Comparison of ENCODE assay signal across 8 cellular contexts in genomic region chr6:89371849-89372505, GRCh38. TPM values are rescaled to one million over a fixed set of nuclear protein-coding genes. Genes with fewer than 3 reads are reported as not detected.
DNase-seq lines count a peak whose midpoint lies in the region; ATAC-seq, FAIRE-seq and TF ChIP-seq lines count a peak whose summit lies in the region.

No MANE protein-coding gene starts in this region.

- no peak overlapping the region for H2BK15ac ChIP-seq in H1 (ENCODE audit: low read length)

- FAIRE-seq in H1 (lab: Jason Lieb, UNC), result peak; percentile 68

- no peak overlapping the region for H3K4me3 ChIP-seq in H1 (ENCODE audit: extremely low read depth in 1 of 4, insufficient read depth in 2 of 4, low read depth in 3 of 4, low read length in 4 of 4)
- no peak overlapping the region for H3K4me3 ChIP-seq in mucosa of descending colon

- no peaks in the 10 kb centered on the region; the same call in 1 of the 2 replicates for H3K23me2 ChIP-seq in H1 (ENCODE audit: low read depth, low read length)

- WGBS in H1 (ENCODE audit: extremely low coverage in 1 of 2, insufficient coverage in 1 of 2, insufficient read length in 1 of 2, insufficient replicate concordance in 2 of 2, low coverage in 1 of 2, low lambda C conversion rate in 2 of 2, missing lambda C conversion rate in 1 of 2), 2 experiments, result 44% methylated on average over 8 of the region's 8 CpGs; no CpG with 5 or more reads in 1 of the 2 experiments

- no peak overlapping the region for H3K23ac ChIP-seq in H1 (ENCODE audit: insufficient read length)

- H3K4me1 ChIP-seq in H1 (replicated peaks in 1 of 4; ENCODE audit: control insufficient read depth in 3 of 4, insufficient read depth in 4 of 4, low read length in 3 of 4), result peaks cover 0 to 7% (median 4%) of the 10 kb centered on the region in 4 experiments; a peak in 4 of 7 replicates
- peaks cover 7% of the 10 kb centered on the region for H3K4me1 ChIP-seq in mucosa of descending colon (ENCODE audit: low read depth)

- no peaks in the 10 kb centered on the region for H3K27me3 ChIP-seq in CD4-positive, alpha-beta T cell (ENCODE audit: control insufficient read depth, insufficient read depth, low read length)
- no peaks in the 10 kb centered on the region for H3K27me3 ChIP-seq in H1 (replicated peaks in 1 of 4; ENCODE audit: control insufficient read depth in 3 of 4, extremely low read depth in 1 of 4, insufficient read depth in 3 of 4, low read length in 3 of 4)

- no peak overlapping the region for H2BK12ac ChIP-seq in H1 (ENCODE audit: low read depth, low read length)

- H3K27ac Mint-ChIP-seq in CD4-positive, alpha-beta T cell, result peak overlapping the region; percentile 79

- TF ChIP-seq CTCF in CD4-positive, alpha-beta T cell (IDR thresholded peaks at IDR 0.05), result peak; percentile 97
- TF ChIP-seq CTCF in H1 (IDR thresholded peaks at IDR 0.05; ENCODE audit: control extremely low read depth in 1 of 3, insufficient read depth in 1 of 3, low read depth in 1 of 3, low read length in 3 of 3), result peak; percentile 95 to 99 (median 98)
- peak; percentile 91 for TF ChIP-seq CTCF in mucosa of descending colon (IDR thresholded peaks at IDR 0.05)

- H3K79me2 ChIP-seq in H1 (ENCODE audit: control insufficient read depth in 1 of 2, insufficient read depth in 2 of 2, low read length in 2 of 2), result no peaks in the 10 kb centered on the region

- no peaks in the 10 kb centered on the region for H3K36me3 Mint-ChIP-seq in CD4-positive, alpha-beta T cell (ENCODE audit: low read depth)

- no peak overlapping the region for H2BK20ac ChIP-seq in H1 (ENCODE audit: low read length)

- H3K14ac ChIP-seq in H1 (ENCODE audit: insufficient read length), result no peak overlapping the region

- peaks cover 27% of the 10 kb centered on the region for H3K4me1 Mint-ChIP-seq in CD4-positive, alpha-beta T cell (ENCODE audit: low read depth)

- H2BK120ac ChIP-seq in H1 (replicated peaks; ENCODE audit: low read depth, low read length), result no peak overlapping the region

- peak; percentile 65 for ATAC-seq in CD4-positive, alpha-beta T cell (ENCODE audit: poor library complexity)
- peak; percentile 64 for ATAC-seq in GM19351 (IDR thresholded peaks at IDR 0.05; ENCODE audit: unreplicated experiment)
- ATAC-seq in HG03378 (IDR thresholded peaks at IDR 0.05; ENCODE audit: unreplicated experiment), result peak; percentile 69
- ATAC-seq in mucosa of descending colon, result peak; percentile 86

- no peak overlapping the region for H2AK5ac ChIP-seq in H1 (ENCODE audit: low read depth, low read length)

- H3K4me3 Mint-ChIP-seq in CD4-positive, alpha-beta T cell, result no peak overlapping the region

- no peak overlapping the region for H3K4me2 ChIP-seq in H1 (ENCODE audit: insufficient read depth in 1 of 2, low read depth in 2 of 2, low read length in 2 of 2)

- H3K18ac ChIP-seq in H1 (ENCODE audit: extremely low read depth, low read length), result no peak overlapping the region

- H4K91ac ChIP-seq in H1 (replicated peaks; ENCODE audit: insufficient read length, low read length), result no peak overlapping the region

- no peak overlapping the region for H3K27ac ChIP-seq in CD4-positive, alpha-beta T cell (ENCODE audit: low read depth, low read length)
- no peak overlapping the region for H3K27ac ChIP-seq in H1 (ENCODE audit: low read depth, low read length)

- no peaks in the 10 kb centered on the region for H3K9me3 Mint-ChIP-seq in CD4-positive, alpha-beta T cell

- no peaks in the 10 kb centered on the region for H3K27me3 Mint-ChIP-seq in CD4-positive, alpha-beta T cell

- H3K4ac ChIP-seq in H1 (replicated peaks; ENCODE audit: insufficient read length, low read depth, low read length), result no peak overlapping the region

- H2AFZ ChIP-seq in H1 (ENCODE audit: low read length), result no peak overlapping the region

- no peaks in the 10 kb centered on the region for H4K20me1 ChIP-seq in H1 (replicated peaks in 1 of 2; ENCODE audit: control insufficient read depth in 1 of 2, insufficient read depth in 2 of 2, low read length in 2 of 2)

- H3K36me3 ChIP-seq in H1 (ENCODE audit: control insufficient read depth in 2 of 4, insufficient read depth in 4 of 4, low read length in 3 of 4) (0 out of 8 replicates have a peak, but pooled peaks cover 0 to 1% (median 0%) of the 10 kb centered on the region in 4 experiments), mucosa of descending colon (ENCODE audit: low read depth) (no peaks in the 10 kb centered on the region)

- no peak overlapping the region for H4K5ac ChIP-seq in H1 (ENCODE audit: insufficient read length, low read depth, low read length)

- no peak for TF ChIP-seq EP300 in H1 (IDR thresholded peaks at IDR 0.05; ENCODE audit: borderline replicate concordance in 1 of 2, low read depth in 2 of 2, low read length in 2 of 2)

- intact Hi-C loops in CD4-positive, alpha-beta T cell (cut with DNase I, micrococcal nuclease), result loop anchor here (2.0 to 5.0 kb wide), 5 partner anchors 15 to 1105 kb away; no protein-coding TSS in a partner anchor
- intact Hi-C loops in mucosa of descending colon (cut with DNase I, micrococcal nuclease), result no loop called here

- no peaks in the 10 kb centered on the region for H3K79me1 ChIP-seq in H1 (ENCODE audit: low read depth, low read length)

- H3K9ac ChIP-seq in H1 (replicated peaks in 1 of 4; ENCODE audit: extremely low read depth in 1 of 4, low read depth in 3 of 4, low read length in 3 of 4), result no peak overlapping the region

- CTCF ChIA-PET in CD4-positive, alpha-beta T cell (lab: Charles Lee), result interaction anchor here (0.5 to 2.9 kb wide), 35 partner anchors 9 to 1446 kb away, joined by 3 to 29 read pairs (median 3); partner anchors contain the start of genes LYRM2, RNGTT and UBE2J1
- CTCF ChIA-PET in H1 (lab: Charles Lee; ENCODE audit: partially characterized antibody), result interaction anchor here (0.6 to 3.0 kb wide), 78 partner anchors 9 to 538 kb away, joined by 3 to 29 read pairs (median 4); partner anchors contain the start of genes ANKRD6, CASP8AP2, GABRR2 and LYRM2

- H4K8ac ChIP-seq in H1 (ENCODE audit: extremely low read depth, insufficient read depth, low read length), result no peak overlapping the region

- no peaks in the 10 kb centered on the region for H3K9me3 ChIP-seq in CD4-positive, alpha-beta T cell (ENCODE audit: control insufficient read depth, low read length)
- H3K9me3 ChIP-seq in H1 (ENCODE audit: insufficient read depth in 2 of 2, low read depth in 1 of 2, low read length in 1 of 2), result no peaks in the 10 kb centered on the region
- no peaks in the 10 kb centered on the region for H3K9me3 ChIP-seq in mucosa of descending colon

- POLR2A ChIA-PET in CD4-positive, alpha-beta T cell (lab: Charles Lee), result interaction anchor here (0.9 to 2.4 kb wide), 9 partner anchors 10 to 389 kb away, joined by 3 to 13 read pairs (median 4); partner anchors contain the start of genes PNRC1, RRAGD and UBE2J1
- POLR2A ChIA-PET in H1 (lab: Charles Lee; ENCODE audit: partially characterized antibody), result interaction anchor here (1.0 to 1.3 kb wide), 2 partner anchors 9 to 38 kb away, joined by 4 to 5 read pairs; no protein-coding TSS in a partner anchor

- H2BK5ac ChIP-seq in H1 (ENCODE audit: low read depth, low read length), result no peak overlapping the region

- no peak overlapping the region for H3K56ac ChIP-seq in H1 (replicated peaks; ENCODE audit: insufficient read length, low read depth, low read length)

- DNase-seq in CD4-positive, alpha-beta T cell, result peak; percentile 64 to 79 (median 74)
- DNase-seq in NCI-H748 treated with DMSO at 0.1 percent for 48 hours (lab: John Stamatoyannopoulos, UW) (peak; percentile 32), H1 (ENCODE audit: low read depth in 1 of 2, low spot score in 2 of 2) (peak in 1 of 2 experiments; percentile 92), mucosa of descending colon (peak; percentile 78 to 88 (median 83))
- DNase-seq in activated CD8-positive, alpha-beta memory T cell treated with anti-CD3 and anti-CD28 coated beads for 1 hour (ENCODE audit: extremely low read depth in 1 of 2, low read depth in 1 of 2), result peak; percentile 57 to 69
- DNase-seq in stimulated activated CD8-positive, alpha-beta memory T cell treated with anti-CD3 and anti-CD28 coated beads, Interleukin-7, amount 100 ng/mL, for 1 hour (ENCODE audit: low read depth in 2 of 2), result peak; percentile 55 to 67

- TF ChIP-seq POLR2A in H1 (IDR thresholded peaks at IDR 0.05; ENCODE audit: control extremely low read depth in 1 of 2, low read depth in 2 of 2, low read length in 2 of 2), result no peak

- peak; percentile 84 to 91 for TF ChIP-seq RAD21 in H1 (IDR thresholded peaks at IDR 0.05 in 1 of 2, conservative IDR thresholded peaks at IDR 0.05 in 1 of 2; ENCODE audit: low read depth in 2 of 2, low read length in 2 of 2)

RNA-seq across cellular contexts. Expression of gene UBE2J1, which starts 19.5 kb away (rescaled TPM):
- 10 to 100 TPM; 34.7 to 34.9 TPM for total RNA-seq in CD4-positive, alpha-beta T cell
- 13.4 and 15.2 TPM in 2 replicates for total RNA-seq in H1 (2021; fragmentation: NEBNext Ultra II Directional; extraction: Animal tissue kit (Norgen Biotek cat#: 25700))
- polyA plus RNA-seq in H1 (2011; rRNA removed), result 4.5 and 8.5 TPM in 2 replicates
- polyA plus RNA-seq in H1 (2011; cell fraction: cytosol; rRNA removed), result 8.4 TPM
- 4.2 TPM for polyA plus RNA-seq in H1 (2011; cell fraction: nucleus; rRNA removed)
- polyA plus RNA-seq in H1 (2012, experiment 1 of 2), result 6.2 to 7.9 TPM (median 7.8 TPM) in 4 replicates
- polyA plus RNA-seq in H1 (2012, experiment 2 of 2), result 2.9 TPM
- 13.5 TPM for polyA plus RNA-seq in H1 (2013, experiment 1 of 2)
- polyA plus RNA-seq in H1 (2013, experiment 2 of 2), result 12.9 TPM
- polyA minus RNA-seq in H1 (2011; rRNA and poly(A)+ RNA removed), result 7.7 and 13.3 TPM in 2 replicates
- polyA minus RNA-seq in H1 (2011; cell fraction: cytosol; rRNA and poly(A)+ RNA removed), result 4.8 TPM
- polyA minus RNA-seq in H1 (2011; cell fraction: nucleus; rRNA and poly(A)+ RNA removed), result 7.2 TPM
- total RNA-seq in mucosa of descending colon, result 10 to 100 TPM; 40.0 to 50.2 (median 42.2) TPM

RNA-seq across cellular contexts. Expression of gene RRAGD, which starts 40.1 kb away (rescaled TPM):
- total RNA-seq in CD4-positive, alpha-beta T cell, result 10 to 100 TPM in 1 of 2 experiments, 1 to 10 TPM in 1; 9.0 to 10.2 TPM
- 29.7 and 30.8 TPM in 2 replicates for total RNA-seq in H1 (2021; fragmentation: NEBNext Ultra II Directional; extraction: Animal tissue kit (Norgen Biotek cat#: 25700))
- 3.2 and 7.2 TPM in 2 replicates for polyA plus RNA-seq in H1 (2011; rRNA removed)
- polyA plus RNA-seq in H1 (2011; cell fraction: cytosol; rRNA removed), result 7.5 TPM
- polyA plus RNA-seq in H1 (2011; cell fraction: nucleus; rRNA removed), result 2.0 TPM
- 8.5 to 20.4 TPM (median 10.9 TPM) in 4 replicates for polyA plus RNA-seq in H1 (2012, experiment 1 of 2)
- 6.3 TPM for polyA plus RNA-seq in H1 (2012, experiment 2 of 2)
- 8.4 TPM for polyA plus RNA-seq in H1 (2013, experiment 1 of 2)
- 9.4 TPM for polyA plus RNA-seq in H1 (2013, experiment 2 of 2)
- 11.6 and 16.0 TPM in 2 replicates for polyA minus RNA-seq in H1 (2011; rRNA and poly(A)+ RNA removed)
- 8.2 TPM for polyA minus RNA-seq in H1 (2011; cell fraction: cytosol; rRNA and poly(A)+ RNA removed)
- polyA minus RNA-seq in H1 (2011; cell fraction: nucleus; rRNA and poly(A)+ RNA removed), result 7.1 TPM
- 10 to 100 TPM in 1 of 3 donors, 1 to 10 TPM in 2; 3.2 to 17.6 (median 4.0) TPM for total RNA-seq in mucosa of descending colon

RNA-seq across cellular contexts. Expression of gene GABRR2, which starts 56.9 kb away (rescaled TPM):
- total RNA-seq in CD4-positive, alpha-beta T cell, result under 1 TPM; 0.47 to 0.49 TPM
- total RNA-seq in H1 (2021; fragmentation: NEBNext Ultra II Directional; extraction: Animal tissue kit (Norgen Biotek cat#: 25700)), result not detected in 2 replicates
- polyA plus RNA-seq in H1 (2011; rRNA removed), result 0.09 TPM in 1 of 2 replicates, not detected in the other
- not detected for polyA plus RNA-seq in H1 (2011; cell fraction: cytosol; rRNA removed)
- 0.14 TPM for polyA plus RNA-seq in H1 (2011; cell fraction: nucleus; rRNA removed)
- not detected in 4 replicates for polyA plus RNA-seq in H1 (2012, experiment 1 of 2)
- polyA plus RNA-seq in H1 (2012, experiment 2 of 2), result not detected
- polyA plus RNA-seq in H1 (2013, experiment 1 of 2), result 0.04 TPM
- not detected for polyA plus RNA-seq in H1 (2013, experiment 2 of 2)
- polyA minus RNA-seq in H1 (2011; rRNA and poly(A)+ RNA removed), result not detected in 2 replicates
- polyA minus RNA-seq in H1 (2011; cell fraction: cytosol; rRNA and poly(A)+ RNA removed), result not detected
- 0.40 TPM for polyA minus RNA-seq in H1 (2011; cell fraction: nucleus; rRNA and poly(A)+ RNA removed)
- total RNA-seq in mucosa of descending colon, result 1 to 10 TPM in 1 of 3 donors, under 1 TPM in 2; 0.63 to 2.4 (median 0.72) TPM

Comparison
In these comparisons a context has a peak if more than half of its experiments do, and no peak if none do; other contexts are left out.
1. intact Hi-C loops: an anchor here in CD4-positive, alpha-beta T cell (2.0 to 5.0 kb wide); none called in mucosa of descending colon.